In genomic region chr2:10377747-10378085, GRCh38 we compare ENCODE assay signal across 21 cellular contexts.
DNase-seq lines count a peak whose midpoint lies in the region; ATAC-seq and TF ChIP-seq lines count a peak whose summit lies in the region.
"Had no signal": no experiment of that assay in that cellular context is flagged by ENCODE, and none has a peak within 500 bp of the region (broad histone marks: within the 10 kb centered on the region; RNA-seq: fewer than 3 reads in every experiment).

No MANE protein-coding gene starts in this region.

- peak overlapping the region; percentile 51 for H3K4me3 ChIP-seq in OCI-LY7 (ENCODE audit: low read depth, low read length, poor library complexity, severe bottlenecking)
- no peak overlapping the region for H3K4me3 ChIP-seq in PC-9
- H3K4me3 ChIP-seq: ascending aorta, dorsolateral prefrontal cortex, SJSA1 had no signal

- POLR2A ChIA-PET in OCI-LY7 (lab: Charles Lee) (interaction anchor here (0.6 to 2.7 kb wide), 8 partner anchors 15 to 1800 kb away, joined by 3 to 13 read pairs (median 3); no protein-coding TSS in a partner anchor), PC-9 (lab: Charles Lee; ENCODE audit: unreplicated experiment) (no interaction called here)

- no TSS peak for BruUV-seq in OCI-LY7 (replicated peaks; lab: Mats Ljungman, UMichigan)
- BruUV-seq in PC-9 (replicated peaks; lab: Mats Ljungman, UMichigan), result no TSS peak

- H3K4me1 ChIP-seq in OCI-LY7 (ENCODE audit: insufficient read depth, low read length, poor library complexity, severe bottlenecking) (peaks cover 80% of the 10 kb centered on the region), PC-9 (replicated peaks; ENCODE audit: insufficient read depth) (no peaks in the 10 kb centered on the region)
- H3K4me1 ChIP-seq: ascending aorta, SJSA1 had no signal

- H3K27me3 ChIP-seq in PC-9 (ENCODE audit: insufficient read depth, low read depth), result no peaks in the 10 kb centered on the region
- H3K27me3 ChIP-seq: ascending aorta, dorsolateral prefrontal cortex, SJSA1 had no signal

- no peak for DNase-seq in stimulated activated naive CD8-positive, alpha-beta T cell treated with anti-CD3 and anti-CD28 coated beads, Interleukin-15, Interleukin-2, amounts not matched to agents 100 U/mL and 50 U/mL, for 24 hours
- no peak for DNase-seq in OCI-LY7 (ENCODE audit: low spot score)
- DNase-seq in effector memory CD8-positive, alpha-beta T cell, result no peak
- no peak for DNase-seq in stimulated activated naive CD8-positive, alpha-beta T cell treated with anti-CD3 and anti-CD28 coated beads, Interleukin-15, amount 100 ng/mL, for 72 hours
- no peak for DNase-seq in PC-9
- DNase-seq: activated CD8-positive, alpha-beta memory T cell treated with anti-CD3 and anti-CD28 coated beads, Interleukin-2, amount 50 U/mL, for 48 hours; dorsolateral prefrontal cortex; head of caudate nucleus; NCI-H1105 treated with DMSO at 0.1 percent for 48 hours; NCI-H82 had no signal

- H3K9me3 ChIP-seq in OCI-LY7 (ENCODE audit: low read length) (no peaks in the 10 kb centered on the region), PC-9 (ENCODE audit: insufficient read depth, low read depth) (no peaks in the 10 kb centered on the region)
- H3K9me3 ChIP-seq: ascending aorta, SJSA1 had no signal

- H3K4me2 ChIP-seq in OCI-LY7 (ENCODE audit: low read length), result peak overlapping the region; percentile 87
- no peak overlapping the region for H3K4me2 ChIP-seq in PC-9

- CTCF ChIA-PET in OCI-LY7 (lab: Charles Lee; ENCODE audit: unreplicated experiment) (interaction anchor here (1.1 kb wide), 1 partner anchor 14 kb away, joined by 5 read pairs; no protein-coding TSS in a partner anchor), PC-9 (lab: Charles Lee) (no interaction called here)

- H3F3A ChIP-seq in PC-9 (ENCODE audit: insufficient read depth, low read depth), result peaks cover 35% of the 10 kb centered on the region; the same call in 1 of the 2 replicates

- intact Hi-C loops in OCI-LY7 (cut with micrococcal nuclease; ENCODE audit: unreplicated experiment), result loop anchor here (1.0 to 5.0 kb wide), 5 partner anchors 33 to 74 kb away; partner anchors contain the start of gene ODC1
- intact Hi-C loops in PC-9 (cut with micrococcal nuclease; ENCODE audit: unreplicated experiment), result no loop called here

- no peaks in the 10 kb centered on the region for H3K9me2 ChIP-seq in OCI-LY7 (ENCODE audit: insufficient read depth, low read length)
- no peaks in the 10 kb centered on the region for H3K9me2 ChIP-seq in PC-9 (ENCODE audit: insufficient read depth)

- ATAC-seq in stimulated activated naive CD8-positive, alpha-beta T cell treated with anti-CD3 and anti-CD28 coated beads, Interleukin-15, Interleukin-2, amounts not matched to agents 100 U/mL and 50 U/mL, for 24 hours, result no peak
- no peak for ATAC-seq in effector memory CD8-positive, alpha-beta T cell (replicated peaks)
- peak; percentile 16 for ATAC-seq in stimulated activated naive CD8-positive, alpha-beta T cell treated with anti-CD3 and anti-CD28 coated beads, Interleukin-15, amount 100 ng/mL, for 72 hours
- no peak for ATAC-seq in HG02610 (IDR thresholded peaks at IDR 0.05; ENCODE audit: unreplicated experiment)
- ATAC-seq in HG03442 (IDR thresholded peaks at IDR 0.05; ENCODE audit: unreplicated experiment), result no peak
- ATAC-seq: Panc1 had no signal

- no peaks in the 10 kb centered on the region for H3K27me3 Mint-ChIP-seq in stimulated activated naive CD8-positive, alpha-beta T cell treated with anti-CD3 and anti-CD28 coated beads, Interleukin-15, Interleukin-2, amounts not matched to agents 100 ng/mL and 50 ng/mL, for 24 hours
- H3K27me3 Mint-ChIP-seq in effector memory CD8-positive, alpha-beta T cell, result no peaks in the 10 kb centered on the region
- H3K27me3 Mint-ChIP-seq in stimulated activated naive CD8-positive, alpha-beta T cell treated with anti-CD3 and anti-CD28 coated beads, Interleukin-15, amount 100 ng/mL, for 72 hours, result no peaks in the 10 kb centered on the region

- H3K4me3 Mint-ChIP-seq in stimulated activated naive CD8-positive, alpha-beta T cell treated with anti-CD3 and anti-CD28 coated beads, Interleukin-15, Interleukin-2, amounts not matched to agents 100 ng/mL and 50 ng/mL, for 24 hours, result no peak overlapping the region
- peak overlapping the region; percentile 64 to 70 for H3K4me3 Mint-ChIP-seq in effector memory CD8-positive, alpha-beta T cell
- H3K4me3 Mint-ChIP-seq in stimulated activated naive CD8-positive, alpha-beta T cell treated with anti-CD3 and anti-CD28 coated beads, Interleukin-15, amount 100 ng/mL, for 72 hours, result peak overlapping the region; percentile 8 to 51
- H3K4me3 Mint-ChIP-seq: CD14-positive monocyte; neural crest cell; T-helper 1 cell treated with Interleukin-12 subunit alpha and Interleukin-12 subunit beta and Interleukin-4 antibody, amounts not matched to agents 30 μg/mL and 1 μg/mL, for 36 hours had no signal

- H4K20me1 ChIP-seq in OCI-LY7 (ENCODE audit: insufficient read depth, low read length) (no peaks in the 10 kb centered on the region), PC-9 (ENCODE audit: insufficient read depth) (peaks cover 82% of the 10 kb centered on the region)

- H3K36me3 ChIP-seq in OCI-LY7 (ENCODE audit: insufficient read depth, low read length) (no peaks in the 10 kb centered on the region), PC-9 (ENCODE audit: low read depth) (no peaks in the 10 kb centered on the region)
- H3K36me3 ChIP-seq: ascending aorta, SJSA1 had no signal

- no peaks in the 10 kb centered on the region for H3K9me3 Mint-ChIP-seq in stimulated activated naive CD8-positive, alpha-beta T cell treated with anti-CD3 and anti-CD28 coated beads, Interleukin-15, Interleukin-2, amounts not matched to agents 100 ng/mL and 50 ng/mL, for 24 hours
- H3K9me3 Mint-ChIP-seq in effector memory CD8-positive, alpha-beta T cell, result no peaks in the 10 kb centered on the region
- no peaks in the 10 kb centered on the region for H3K9me3 Mint-ChIP-seq in stimulated activated naive CD8-positive, alpha-beta T cell treated with anti-CD3 and anti-CD28 coated beads, Interleukin-15, amount 100 ng/mL, for 72 hours
- H3K9me3 Mint-ChIP-seq: neural crest cell; T-helper 1 cell treated with Interleukin-12 subunit alpha and Interleukin-12 subunit beta and Interleukin-4 antibody, amounts not matched to agents 30 μg/mL and 1 μg/mL, for 36 hours had no signal

- peak overlapping the region; percentile 89 for H3K27ac ChIP-seq in OCI-LY7 (ENCODE audit: low read depth, low read length, poor library complexity, severe bottlenecking)
- no peak overlapping the region for H3K27ac ChIP-seq in PC-9
- H3K27ac ChIP-seq: ascending aorta, dorsolateral prefrontal cortex, epithelial cell of prostate, SJSA1 had no signal

- H3K36me3 Mint-ChIP-seq in stimulated activated naive CD8-positive, alpha-beta T cell treated with anti-CD3 and anti-CD28 coated beads, Interleukin-15, Interleukin-2, amounts not matched to agents 100 ng/mL and 50 ng/mL, for 24 hours (ENCODE audit: low read depth), result no peaks in the 10 kb centered on the region
- peaks cover 19% of the 10 kb centered on the region for H3K36me3 Mint-ChIP-seq in effector memory CD8-positive, alpha-beta T cell (ENCODE audit: insufficient read depth)

- TF ChIP-seq CTCF in OCI-LY7 (conservative IDR thresholded peaks at IDR 0.05; ENCODE audit: low read length), result no peak
- no peak for TF ChIP-seq CTCF in PC-9 (conservative IDR thresholded peaks at IDR 0.05)

- peaks cover 93% of the 10 kb centered on the region for H3K4me1 Mint-ChIP-seq in stimulated activated naive CD8-positive, alpha-beta T cell treated with anti-CD3 and anti-CD28 coated beads, Interleukin-15, Interleukin-2, amounts not matched to agents 100 ng/mL and 50 ng/mL, for 24 hours (ENCODE audit: low read depth)
- H3K4me1 Mint-ChIP-seq in effector memory CD8-positive, alpha-beta T cell (ENCODE audit: low read depth in 2 of 2), result peaks cover 71% of the 10 kb centered on the region in 2 donors
- peaks cover 100% of the 10 kb centered on the region for H3K4me1 Mint-ChIP-seq in stimulated activated naive CD8-positive, alpha-beta T cell treated with anti-CD3 and anti-CD28 coated beads, Interleukin-15, amount 100 ng/mL, for 72 hours

- peak overlapping the region; percentile 23 for H3K27ac Mint-ChIP-seq in stimulated activated naive CD8-positive, alpha-beta T cell treated with anti-CD3 and anti-CD28 coated beads, Interleukin-15, Interleukin-2, amounts not matched to agents 100 ng/mL and 50 ng/mL, for 24 hours
- H3K27ac Mint-ChIP-seq in effector memory CD8-positive, alpha-beta T cell, result peak overlapping the region; percentile 83 to 92
- H3K27ac Mint-ChIP-seq in stimulated activated naive CD8-positive, alpha-beta T cell treated with anti-CD3 and anti-CD28 coated beads, Interleukin-15, amount 100 ng/mL, for 72 hours, result peak overlapping the region in 1 of 2 donors; percentile 87
- H3K27ac Mint-ChIP-seq: progenitor cell of endocrine pancreas; T-helper 1 cell treated with Interleukin-12 subunit alpha and Interleukin-12 subunit beta and Interleukin-4 antibody, amounts not matched to agents 30 μg/mL and 1 μg/mL, for 36 hours had no signal

- H2AFZ ChIP-seq in OCI-LY7 (ENCODE audit: low read length) (peak overlapping the region; percentile 28; the same call in 1 of the 2 replicates), PC-9 (no peak overlapping the region)

- H3K79me2 ChIP-seq in OCI-LY7 (ENCODE audit: insufficient read depth, low read depth, low read length) (no peaks in the 10 kb centered on the region), PC-9 (ENCODE audit: low read depth) (peaks cover 100% of the 10 kb centered on the region)
